In genomic region chr3:38524141-38524739, GRCh38 we compare ENCODE assay signal across 17 cellular contexts. TPM values are rescaled to one million over a fixed set of nuclear protein-coding genes. Genes with fewer than 3 reads are reported as not detected.
DNase-seq lines count a peak whose midpoint lies in the region; ATAC-seq and TF ChIP-seq lines count a peak whose summit lies in the region.
"Had no signal": no experiment of that assay in that cellular context is flagged by ENCODE, and none has a peak within 500 bp of the region (broad histone marks: within the 10 kb centered on the region; RNA-seq: fewer than 3 reads in every experiment).

No MANE protein-coding gene starts in this region.

- H3K9me3 Mint-ChIP-seq in Caco-2 (ENCODE audit: unreplicated experiment): no peaks in the 10 kb centered on the region

- H3K4me2 ChIP-seq in mammary epithelial cell (ENCODE audit: insufficient read depth, low read depth, low read length) (no peak overlapping the region), osteoblast (ENCODE audit: insufficient read depth, low read length) (no peak overlapping the region)

- H3K4me1 Mint-ChIP-seq in Caco-2 (ENCODE audit: low read depth, unreplicated experiment): no peaks in the 10 kb centered on the region

- H3K9me3 ChIP-seq in Caco-2: no peaks in the 10 kb centered on the region
- H3K9me3 ChIP-seq in mammary epithelial cell (replicated peaks; ENCODE audit: insufficient read depth, low read length): no peaks in the 10 kb centered on the region
- no peaks in the 10 kb centered on the region for H3K9me3 ChIP-seq in osteoblast (ENCODE audit: low read depth, low read length)

- no peak for ATAC-seq in HG02588 (IDR thresholded peaks at IDR 0.05; ENCODE audit: unreplicated experiment)
- ATAC-seq in GM19467 (IDR thresholded peaks at IDR 0.05; ENCODE audit: unreplicated experiment): no peak
- ATAC-seq: HCT116 had no signal

- 95% methylated on average over 5 of the region's 5 CpGs for WGBS in mammary epithelial cell (ENCODE audit: low coverage, missing lambda C conversion rate)

- in situ Hi-C loops in mammary epithelial cell (cut with MboI; ENCODE audit: low sequenced_read_pairs in 2 of 2): loop anchor here (5.0 to 25.0 kb wide), 3 partner anchors 133 to 488 kb away; no protein-coding TSS in a partner anchor

- H3K79me2 ChIP-seq in mammary epithelial cell (ENCODE audit: insufficient read depth, low read length): no peaks in the 10 kb centered on the region
- H3K79me2 ChIP-seq in osteoblast (ENCODE audit: insufficient read depth, low read length): no peaks in the 10 kb centered on the region

- DNase-seq in Caco-2 (no peak), NCI-H226 (peak; percentile 66), mammary epithelial cell (no peak), osteoblast (ENCODE audit: insufficient read length, low spot score, missing footprints) (peak; percentile 5)
- no peak for DNase-seq in activated CD4-positive, alpha-beta T cell treated with anti-CD3 and anti-CD28 coated beads for 4 hours
- DNase-seq: ACHN, KG1, NCI-H1092, NCI-H146, NCI-H2081 treated with DMSO at 0.1 percent for 48 hours, NCI-H510A treated with DMSO at 0.1 percent for 48 hours, NCI-H82, Right ventricle myocardium superior had no signal

- no peaks in the 10 kb centered on the region for H4K20me1 ChIP-seq in mammary epithelial cell (ENCODE audit: insufficient read depth, low read length)
- H4K20me1 ChIP-seq in osteoblast (ENCODE audit: insufficient read depth, low read length): peaks cover 8% of the 10 kb centered on the region

- H3K36me3 Mint-ChIP-seq in Caco-2 (ENCODE audit: insufficient read depth, unreplicated experiment): peaks cover 11% of the 10 kb centered on the region

- TF ChIP-seq CTCF in Caco-2 (IDR thresholded peaks at IDR 0.05; ENCODE audit: insufficient read depth in 1 of 2, low read depth in 1 of 2, low read length in 1 of 2, severe bottlenecking in 1 of 2, unreplicated experiment in 1 of 2): no peak
- no peak for TF ChIP-seq CTCF in mammary epithelial cell (conservative IDR thresholded peaks at IDR 0.05 in 1 of 2, IDR thresholded peaks at IDR 0.05 in 1 of 2; ENCODE audit: extremely low read depth in 1 of 2, insufficient read depth in 1 of 2, low read depth in 1 of 2, low read length in 2 of 2)
- no peak for TF ChIP-seq CTCF in osteoblast (IDR thresholded peaks at IDR 0.05; ENCODE audit: extremely low read depth, low read depth, low read length)

- H3K27me3 ChIP-seq in Caco-2 (replicated peaks; ENCODE audit: control insufficient read depth, insufficient read depth, low read length): no peaks in the 10 kb centered on the region
- no peaks in the 10 kb centered on the region for H3K27me3 ChIP-seq in mammary epithelial cell (ENCODE audit: insufficient read depth, low read length)
- no peaks in the 10 kb centered on the region for H3K27me3 ChIP-seq in osteoblast (ENCODE audit: insufficient read depth, low read length)

- H2AFZ ChIP-seq in mammary epithelial cell (ENCODE audit: low read depth, low read length) (no peak overlapping the region), osteoblast (ENCODE audit: low read length) (no peak overlapping the region)

- no peak overlapping the region for H3K4me3 Mint-ChIP-seq in Caco-2 (ENCODE audit: unreplicated experiment)

- no peaks in the 10 kb centered on the region; the same call in 1 of the 2 replicates for H3K36me3 ChIP-seq in Caco-2 (ENCODE audit: control insufficient read depth, insufficient read depth, low read length)
- H3K36me3 ChIP-seq in mammary epithelial cell (ENCODE audit: insufficient read depth, low read length): peaks cover 4% of the 10 kb centered on the region
- peaks cover 35% of the 10 kb centered on the region for H3K36me3 ChIP-seq in osteoblast (ENCODE audit: insufficient read depth, low read length)

- no peak overlapping the region for H3K27ac Mint-ChIP-seq in Caco-2 (ENCODE audit: unreplicated experiment)

- BruUV-seq in Caco-2 (replicated peaks; lab: Mats Ljungman, UMichigan) (TSS peak; percentile 30), mammary epithelial cell (replicated peaks; lab: Mats Ljungman, UMichigan) (TSS peak; percentile 17)

- POLR2A ChIA-PET in Caco-2 (lab: Charles Lee): no interaction called here

- dilution Hi-C loops in mammary epithelial cell (cut with HindIII; ENCODE audit: low sequenced_read_pairs): no loop called here

- no peaks in the 10 kb centered on the region for H3K27me3 Mint-ChIP-seq in Caco-2 (ENCODE audit: insufficient read depth, unreplicated experiment)

- intact Hi-C loops in Caco-2 (cut with micrococcal nuclease; ENCODE audit: unreplicated experiment): loop anchor here (5.0 kb wide), 1 partner anchor 318 kb away; no protein-coding TSS in a partner anchor
- intact Hi-C loops in mammary epithelial cell (cut with micrococcal nuclease): loop anchor here (5.0 to 10.0 kb wide), 3 partner anchors 318 to 511 kb away; no protein-coding TSS in a partner anchor

- no peak overlapping the region for H3K9ac ChIP-seq in mammary epithelial cell (ENCODE audit: insufficient read depth, low read length)

- CTCF ChIA-PET in Caco-2 (lab: Charles Lee) (interaction anchor here (1.6 kb wide), 1 partner anchor 131 kb away, joined by 7 read pairs; no protein-coding TSS in a partner anchor), mammary epithelial cell (lab: Charles Lee; ENCODE audit: low non-redundant PET) (no interaction called here)

- H3K4me3 ChIP-seq in Caco-2 (ENCODE audit: low read depth, low read length) (no peak overlapping the region), mammary epithelial cell (replicated peaks in 1 of 3; ENCODE audit: insufficient read depth in 1 of 3, low read depth in 2 of 3, low read length in 3 of 3) (no peak overlapping the region), osteoblast (ENCODE audit: insufficient read depth, low read length) (no peak overlapping the region)
- H3K4me3 ChIP-seq: SK-N-MC had no signal

- H3K27ac ChIP-seq in mammary epithelial cell (ENCODE audit: insufficient read depth, low read depth, low read length) (no peak overlapping the region), osteoblast (ENCODE audit: low read depth, low read length) (peak overlapping the region; percentile 40)
- H3K27ac ChIP-seq: SK-N-MC had no signal

- H3K4me1 ChIP-seq in Caco-2: no peaks in the 10 kb centered on the region
- H3K4me1 ChIP-seq in mammary epithelial cell (ENCODE audit: insufficient read depth, low read length): no peaks in the 10 kb centered on the region
- H3K4me1 ChIP-seq in osteoblast (ENCODE audit: insufficient read depth, low read length): peaks cover 9% of the 10 kb centered on the region

RNA-seq across cellular contexts. Expression of gene EXOG, which starts 28.1 kb away (rescaled TPM):
- total RNA-seq in Caco-2 (2022) (15.7 and 16.2 TPM in 2 replicates), mammary epithelial cell (10 to 100 TPM in 1 of 2 donors, 1 to 10 TPM in 1; 8.0 to 19.9 TPM), osteoblast (14.5 and 20.0 TPM in 2 replicates)
- 5.9 TPM for polyA plus RNA-seq in mammary epithelial cell
- polyA minus RNA-seq in mammary epithelial cell: 6.2 TPM

Comparison
In these comparisons a context has a peak if more than half of its experiments do, and no peak if none do; other contexts are left out.
1. DNase-seq: peak in NCI-H226 (single experiment) and osteoblast (single experiment); none in Caco-2 (0 of 2), mammary epithelial cell (single experiment) and activated CD4-positive, alpha-beta T cell treated with anti-CD3 and anti-CD28 coated beads for 4 hours (0 of 2).